Comparison of ENCODE assay signal across 8 cellular contexts in genomic region chr2:223114917-223115316, GRCh38.
"Had no signal": no experiment of that assay in that cellular context is flagged by ENCODE, and none has a peak within 500 bp of the region (broad histone marks: within the 10 kb centered on the region; RNA-seq: fewer than 3 reads in every experiment).

No MANE protein-coding gene starts in this region.

- H2AFZ ChIP-seq: GM23338 had no signal

- H3K9me3 Mint-ChIP-seq: GM23338, H9 had no signal

- DNase-seq: H9, HCEC 1CT, IMR-90, KBM-7 had no signal

- H3K4me3 Mint-ChIP-seq: GM23338, H9 had no signal

- FAIRE-seq: H1, H54, HTR-8/SVneo had no signal

- H3K27ac Mint-ChIP-seq: GM23338, H9 had no signal

- ATAC-seq: GM23338 had no signal

- H3K4me3 ChIP-seq: GM23338 had no signal

- H3K4me2 ChIP-seq: GM23338 had no signal
